Comparison of ENCODE assay signal across 17 cellular contexts in the genomic region with DNA sequence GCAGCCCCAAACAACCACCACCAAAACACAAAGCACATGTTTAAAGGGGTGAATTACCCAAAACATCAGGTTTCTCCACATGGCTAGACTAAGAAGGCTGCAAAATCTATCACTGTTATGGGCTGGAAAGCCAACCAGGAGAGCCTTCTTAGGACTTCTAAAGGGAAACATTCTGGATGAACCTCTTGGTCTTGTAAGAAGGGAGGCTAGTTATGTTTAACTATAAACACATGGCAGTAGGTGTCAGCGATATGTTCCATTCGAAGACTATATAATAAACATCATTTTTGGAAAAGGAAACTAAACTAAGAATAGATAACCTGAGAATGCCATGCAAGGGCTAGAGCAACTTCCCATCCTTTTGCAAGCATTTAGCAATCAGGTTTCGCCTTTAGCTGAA.
DNase-seq lines count a peak whose midpoint lies in the region; ATAC-seq and TF ChIP-seq lines count a peak whose summit lies in the region.
"Had no signal": no experiment of that assay in that cellular context is flagged by ENCODE, and none has a peak within 500 bp of the region (broad histone marks: within the 10 kb centered on the region; RNA-seq: fewer than 3 reads in every experiment).

No MANE protein-coding gene starts in this region.

- H3K9me3 Mint-ChIP-seq in stimulated activated naive CD8-positive, alpha-beta T cell treated with anti-CD3 and anti-CD28 coated beads, Interleukin-15, Interleukin-2, amounts not matched to agents 100 ng/mL and 50 ng/mL, for 24 hours, result no peaks in the 10 kb centered on the region
- H3K9me3 Mint-ChIP-seq: IgD-negative memory B cell had no signal

- no peaks in the 10 kb centered on the region for H3F3A ChIP-seq in OCI-LY1 (ENCODE audit: insufficient read depth, low read length)

- no peak overlapping the region for H2AFZ ChIP-seq in OCI-LY1 (ENCODE audit: low read length)

- H3K9ac ChIP-seq in OCI-LY1 (ENCODE audit: low read length), result no peak overlapping the region

- H3K9me2 ChIP-seq in OCI-LY1 (ENCODE audit: low read depth, low read length), result no peaks in the 10 kb centered on the region

- no peak for DNase-seq in stimulated activated naive CD8-positive, alpha-beta T cell treated with anti-CD3 and anti-CD28 coated beads, Interleukin-15, Interleukin-2, amounts not matched to agents 100 U/mL and 50 U/mL, for 24 hours
- peak; percentile 16 for DNase-seq in fibroblast of mammary gland (ENCODE audit: low read depth)
- no peak for DNase-seq in NCI-H128 (lab: John Stamatoyannopoulos, UW; ENCODE audit: unreplicated experiment)
- DNase-seq in WERI-Rb-1, result no peak
- DNase-seq in anterior cingulate cortex (lab: John Stamatoyannopoulos, UW), result no peak
- DNase-seq: DMS 273 treated with DMSO at 0.1 percent for 48 hours, EL, H7, NCI-H1417, NCI-H1930, NCI-H2171 treated with DMSO at 0.1 percent for 48 hours, NCI-H510A, SIG-M5 had no signal

- H3K27me3 ChIP-seq in OCI-LY1 (ENCODE audit: insufficient read depth, low read length) (no peaks in the 10 kb centered on the region), WERI-Rb-1 (ENCODE audit: insufficient read depth, low read depth, severe bottlenecking) (no peaks in the 10 kb centered on the region)

- H3K4me3 ChIP-seq in OCI-LY1 (ENCODE audit: low read depth, low read length, poor library complexity, severe bottlenecking) (no peak overlapping the region), fibroblast of mammary gland (ENCODE audit: control insufficient read depth, low read depth, low read length) (no peak overlapping the region), WERI-Rb-1 (ENCODE audit: low read depth, low read length) (no peak overlapping the region)

- peaks cover 97% of the 10 kb centered on the region for H3K4me1 Mint-ChIP-seq in stimulated activated naive CD8-positive, alpha-beta T cell treated with anti-CD3 and anti-CD28 coated beads, Interleukin-15, Interleukin-2, amounts not matched to agents 100 ng/mL and 50 ng/mL, for 24 hours (ENCODE audit: low read depth)

- H3K27ac ChIP-seq in OCI-LY1 (ENCODE audit: low read depth, low read length, poor library complexity, severe bottlenecking) (no peak overlapping the region), WERI-Rb-1 (no peak overlapping the region)

- H3K4me3 Mint-ChIP-seq in stimulated activated naive CD8-positive, alpha-beta T cell treated with anti-CD3 and anti-CD28 coated beads, Interleukin-15, Interleukin-2, amounts not matched to agents 100 ng/mL and 50 ng/mL, for 24 hours, result no peak overlapping the region

- H3K27me3 Mint-ChIP-seq in stimulated activated naive CD8-positive, alpha-beta T cell treated with anti-CD3 and anti-CD28 coated beads, Interleukin-15, Interleukin-2, amounts not matched to agents 100 ng/mL and 50 ng/mL, for 24 hours, result no peaks in the 10 kb centered on the region

- TF ChIP-seq CTCF in OCI-LY1 (IDR thresholded peaks at IDR 0.05; ENCODE audit: low read length) (no peak), fibroblast of mammary gland (conservative IDR thresholded peaks at IDR 0.05; ENCODE audit: control insufficient read depth, insufficient read depth, low read depth, low read length) (no peak), WERI-Rb-1 (IDR thresholded peaks at IDR 0.05; ENCODE audit: low read depth, low read length) (no peak)

- H3K27ac Mint-ChIP-seq in stimulated activated naive CD8-positive, alpha-beta T cell treated with anti-CD3 and anti-CD28 coated beads, Interleukin-15, Interleukin-2, amounts not matched to agents 100 ng/mL and 50 ng/mL, for 24 hours, result peak overlapping the region; percentile 13
- H3K27ac Mint-ChIP-seq: IgD-negative memory B cell had no signal

- peaks cover 100% of the 10 kb centered on the region for H3K4me1 ChIP-seq in OCI-LY1 (ENCODE audit: insufficient read depth, low read length, severe bottlenecking)

- H4K20me1 ChIP-seq in OCI-LY1 (ENCODE audit: insufficient read depth, low read length), result no peaks in the 10 kb centered on the region; the same call in 1 of the 2 replicates

- peaks cover 100% of the 10 kb centered on the region for H3K79me2 ChIP-seq in OCI-LY1 (ENCODE audit: insufficient read depth, low read length)

- peaks cover 30% of the 10 kb centered on the region for H3K36me3 Mint-ChIP-seq in stimulated activated naive CD8-positive, alpha-beta T cell treated with anti-CD3 and anti-CD28 coated beads, Interleukin-15, Interleukin-2, amounts not matched to agents 100 ng/mL and 50 ng/mL, for 24 hours (ENCODE audit: low read depth)

- H3K9me3 ChIP-seq in OCI-LY1 (ENCODE audit: low read length), result no peaks in the 10 kb centered on the region
- no peaks in the 10 kb centered on the region for H3K9me3 ChIP-seq in WERI-Rb-1 (ENCODE audit: severe bottlenecking)

- ATAC-seq in stimulated activated naive CD8-positive, alpha-beta T cell treated with anti-CD3 and anti-CD28 coated beads, Interleukin-15, Interleukin-2, amounts not matched to agents 100 U/mL and 50 U/mL, for 24 hours, result no peak
- ATAC-seq in GM18867 (IDR thresholded peaks at IDR 0.05; ENCODE audit: unreplicated experiment), result no peak

- peaks cover 47% of the 10 kb centered on the region; the same call in 1 of the 2 replicates for H3K36me3 ChIP-seq in OCI-LY1 (ENCODE audit: insufficient read depth, low read length)
- H3K36me3 ChIP-seq in WERI-Rb-1, result no peaks in the 10 kb centered on the region

- peak overlapping the region; percentile 26; the same call in 1 of the 2 replicates for H3K4me2 ChIP-seq in OCI-LY1 (ENCODE audit: low read length)
